17 cellular contexts compared by ENCODE assay signal in the genomic region with DNA sequence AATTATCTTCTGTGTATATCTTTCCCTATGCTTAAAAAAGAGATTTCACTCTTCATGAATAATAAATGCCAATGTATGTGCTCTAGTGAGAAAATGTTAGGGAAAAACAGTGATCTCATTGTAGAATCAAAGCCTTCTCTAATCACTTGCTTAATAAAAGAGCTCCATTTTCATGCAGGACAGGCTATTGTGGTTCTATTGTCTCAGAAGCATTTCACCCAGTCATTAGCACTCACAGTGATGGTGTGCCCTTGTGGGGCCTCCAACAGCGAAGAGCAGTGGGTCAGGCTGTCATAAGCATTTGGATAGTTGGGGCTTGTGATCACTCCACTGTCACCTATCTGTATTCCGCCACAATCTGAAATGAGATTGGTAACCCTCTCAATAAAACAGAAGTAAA.
DNase-seq lines count a peak whose midpoint lies in the region; ATAC-seq and TF ChIP-seq lines count a peak whose summit lies in the region.
"Had no signal": no experiment of that assay in that cellular context is flagged by ENCODE, and none has a peak within 500 bp of the region (broad histone marks: within the 10 kb centered on the region; RNA-seq: fewer than 3 reads in every experiment).

No MANE protein-coding gene starts in this region.

- TF ChIP-seq CTCF in GM23338 (conservative IDR thresholded peaks at IDR 0.05; ENCODE audit: low read depth in 2 of 2) (no peak), Loucy (conservative IDR thresholded peaks at IDR 0.05; ENCODE audit: low read length) (no peak)

- H3K4me3 ChIP-seq in GM23338 (no peak overlapping the region; the same call in 1 of the 2 replicates), Loucy (ENCODE audit: low read length, poor library complexity, severe bottlenecking) (no peak overlapping the region)
- H3K4me3 ChIP-seq: MG63, SJSA1 had no signal

- peak overlapping the region; percentile 15 for H3K4me2 ChIP-seq in GM23338
- no peak overlapping the region for H3K4me2 ChIP-seq in Loucy (ENCODE audit: low read depth, low read length, poor library complexity, severe bottlenecking)

- H2AFZ ChIP-seq in GM23338 = no peak overlapping the region
- 0 out of 2 replicates have a peak overlapping the region, but pooled peaks have one; percentile 5 for H2AFZ ChIP-seq in Loucy (ENCODE audit: low read length)

- no peaks in the 10 kb centered on the region for H3K9me3 ChIP-seq in Loucy (ENCODE audit: insufficient read depth, low read depth, low read length)
- H3K9me3 ChIP-seq: MG63 had no signal

- H3F3A ChIP-seq in GM23338 (replicated peaks; ENCODE audit: low read depth) (no peaks in the 10 kb centered on the region), Loucy (ENCODE audit: low read depth) (no peaks in the 10 kb centered on the region)

- H3K27ac ChIP-seq in GM23338 (ENCODE audit: low read depth) = no peak overlapping the region
- H3K27ac ChIP-seq: SJSA1 had no signal

- no peaks in the 10 kb centered on the region for H3K79me2 ChIP-seq in GM23338 (replicated peaks; ENCODE audit: insufficient read depth)
- H3K79me2 ChIP-seq in Loucy (ENCODE audit: insufficient read depth, low read length) = no peaks in the 10 kb centered on the region

- H3K36me3 ChIP-seq in GM23338 (ENCODE audit: insufficient read depth) = no peaks in the 10 kb centered on the region
- H3K36me3 ChIP-seq in Loucy (ENCODE audit: insufficient read depth, low read length) = no peaks in the 10 kb centered on the region
- H3K36me3 ChIP-seq: MG63, SJSA1 had no signal

- H3K9me3 Mint-ChIP-seq in GM23338 = no peaks in the 10 kb centered on the region

- peak overlapping the region; percentile 43 for H3K27ac Mint-ChIP-seq in GM23338

- H3K9ac ChIP-seq in Loucy (ENCODE audit: low read depth, low read length, poor library complexity, severe bottlenecking) = no peak overlapping the region

- H3K9me2 ChIP-seq in GM23338 (ENCODE audit: insufficient read depth) = 0 out of 2 replicates have a peak, but pooled peaks cover 6% of the 10 kb centered on the region
- no peaks in the 10 kb centered on the region for H3K9me2 ChIP-seq in Loucy (replicated peaks; ENCODE audit: low read depth, low read length)

- H3K4me1 ChIP-seq in GM23338 (ENCODE audit: insufficient read depth) (peaks cover 22% of the 10 kb centered on the region), Loucy (ENCODE audit: insufficient read depth, low read length, poor library complexity, severe bottlenecking) (peaks cover 12% of the 10 kb centered on the region)
- H3K4me1 ChIP-seq: SJSA1 had no signal

- H3K4me1 Mint-ChIP-seq in GM23338 = peaks cover 27% of the 10 kb centered on the region

- ATAC-seq in GM23338 (peak; percentile 99), GM19035 (IDR thresholded peaks at IDR 0.05; ENCODE audit: unreplicated experiment) (no peak), GM21619 (IDR thresholded peaks at IDR 0.05; ENCODE audit: unreplicated experiment) (no peak)

- no peaks in the 10 kb centered on the region for H3K36me3 Mint-ChIP-seq in GM23338 (ENCODE audit: low read depth)

- 0 out of 3 replicates have a peak overlapping the region, but pooled peaks have one; percentile 3 for H3K4me3 Mint-ChIP-seq in GM23338

- DNase-seq in GM23338 (ENCODE audit: low spot score) = peak; percentile 64
- peak; percentile 20 for DNase-seq in foreskin melanocyte
- DNase-seq in iPS-NIHi7 (ENCODE audit: extremely low spot score) = peak; percentile 25
- DNase-seq in SW480 (ENCODE audit: low spot score) = no peak
- DNase-seq: 8988T, DMS53, KBM-7, MG63, NCI-H1105 treated with DMSO at 0.1 percent for 48 hours, NCI-H2029, NCI-H526 treated with DMSO at 0.1 percent for 48 hours, Right ventricle myocardium superior, RPMI8226 had no signal

- no peaks in the 10 kb centered on the region for H3K27me3 Mint-ChIP-seq in GM23338 (ENCODE audit: insufficient read depth, low read depth, poor library complexity)

- H3K27me3 ChIP-seq in GM23338 (ENCODE audit: insufficient read depth) (no peaks in the 10 kb centered on the region), Loucy (ENCODE audit: insufficient read depth, low read length, poor library complexity, severe bottlenecking) (no peaks in the 10 kb centered on the region)
- H3K27me3 ChIP-seq: MG63, SJSA1 had no signal

- H4K20me1 ChIP-seq in GM23338 (replicated peaks; ENCODE audit: insufficient read depth) (no peaks in the 10 kb centered on the region), Loucy (ENCODE audit: insufficient read depth, low read length, poor library complexity, severe bottlenecking) (no peaks in the 10 kb centered on the region)

TF ChIP-seq in GM23338, 12 proteins besides CTCF, POLR2A, EP300 and RAD21:
- peak; percentile 88 for TF ChIP-seq NANOG (IDR thresholded peaks at IDR 0.05; ENCODE audit: borderline replicate concordance)
- peak; percentile 46; the same call in 1 of the 2 replicates for TF ChIP-seq CREB1 (CRISPR knock-in tag; IDR thresholded peaks at IDR 0.05; ENCODE audit: low read depth)
- TF ChIP-seq, protein P1, sequence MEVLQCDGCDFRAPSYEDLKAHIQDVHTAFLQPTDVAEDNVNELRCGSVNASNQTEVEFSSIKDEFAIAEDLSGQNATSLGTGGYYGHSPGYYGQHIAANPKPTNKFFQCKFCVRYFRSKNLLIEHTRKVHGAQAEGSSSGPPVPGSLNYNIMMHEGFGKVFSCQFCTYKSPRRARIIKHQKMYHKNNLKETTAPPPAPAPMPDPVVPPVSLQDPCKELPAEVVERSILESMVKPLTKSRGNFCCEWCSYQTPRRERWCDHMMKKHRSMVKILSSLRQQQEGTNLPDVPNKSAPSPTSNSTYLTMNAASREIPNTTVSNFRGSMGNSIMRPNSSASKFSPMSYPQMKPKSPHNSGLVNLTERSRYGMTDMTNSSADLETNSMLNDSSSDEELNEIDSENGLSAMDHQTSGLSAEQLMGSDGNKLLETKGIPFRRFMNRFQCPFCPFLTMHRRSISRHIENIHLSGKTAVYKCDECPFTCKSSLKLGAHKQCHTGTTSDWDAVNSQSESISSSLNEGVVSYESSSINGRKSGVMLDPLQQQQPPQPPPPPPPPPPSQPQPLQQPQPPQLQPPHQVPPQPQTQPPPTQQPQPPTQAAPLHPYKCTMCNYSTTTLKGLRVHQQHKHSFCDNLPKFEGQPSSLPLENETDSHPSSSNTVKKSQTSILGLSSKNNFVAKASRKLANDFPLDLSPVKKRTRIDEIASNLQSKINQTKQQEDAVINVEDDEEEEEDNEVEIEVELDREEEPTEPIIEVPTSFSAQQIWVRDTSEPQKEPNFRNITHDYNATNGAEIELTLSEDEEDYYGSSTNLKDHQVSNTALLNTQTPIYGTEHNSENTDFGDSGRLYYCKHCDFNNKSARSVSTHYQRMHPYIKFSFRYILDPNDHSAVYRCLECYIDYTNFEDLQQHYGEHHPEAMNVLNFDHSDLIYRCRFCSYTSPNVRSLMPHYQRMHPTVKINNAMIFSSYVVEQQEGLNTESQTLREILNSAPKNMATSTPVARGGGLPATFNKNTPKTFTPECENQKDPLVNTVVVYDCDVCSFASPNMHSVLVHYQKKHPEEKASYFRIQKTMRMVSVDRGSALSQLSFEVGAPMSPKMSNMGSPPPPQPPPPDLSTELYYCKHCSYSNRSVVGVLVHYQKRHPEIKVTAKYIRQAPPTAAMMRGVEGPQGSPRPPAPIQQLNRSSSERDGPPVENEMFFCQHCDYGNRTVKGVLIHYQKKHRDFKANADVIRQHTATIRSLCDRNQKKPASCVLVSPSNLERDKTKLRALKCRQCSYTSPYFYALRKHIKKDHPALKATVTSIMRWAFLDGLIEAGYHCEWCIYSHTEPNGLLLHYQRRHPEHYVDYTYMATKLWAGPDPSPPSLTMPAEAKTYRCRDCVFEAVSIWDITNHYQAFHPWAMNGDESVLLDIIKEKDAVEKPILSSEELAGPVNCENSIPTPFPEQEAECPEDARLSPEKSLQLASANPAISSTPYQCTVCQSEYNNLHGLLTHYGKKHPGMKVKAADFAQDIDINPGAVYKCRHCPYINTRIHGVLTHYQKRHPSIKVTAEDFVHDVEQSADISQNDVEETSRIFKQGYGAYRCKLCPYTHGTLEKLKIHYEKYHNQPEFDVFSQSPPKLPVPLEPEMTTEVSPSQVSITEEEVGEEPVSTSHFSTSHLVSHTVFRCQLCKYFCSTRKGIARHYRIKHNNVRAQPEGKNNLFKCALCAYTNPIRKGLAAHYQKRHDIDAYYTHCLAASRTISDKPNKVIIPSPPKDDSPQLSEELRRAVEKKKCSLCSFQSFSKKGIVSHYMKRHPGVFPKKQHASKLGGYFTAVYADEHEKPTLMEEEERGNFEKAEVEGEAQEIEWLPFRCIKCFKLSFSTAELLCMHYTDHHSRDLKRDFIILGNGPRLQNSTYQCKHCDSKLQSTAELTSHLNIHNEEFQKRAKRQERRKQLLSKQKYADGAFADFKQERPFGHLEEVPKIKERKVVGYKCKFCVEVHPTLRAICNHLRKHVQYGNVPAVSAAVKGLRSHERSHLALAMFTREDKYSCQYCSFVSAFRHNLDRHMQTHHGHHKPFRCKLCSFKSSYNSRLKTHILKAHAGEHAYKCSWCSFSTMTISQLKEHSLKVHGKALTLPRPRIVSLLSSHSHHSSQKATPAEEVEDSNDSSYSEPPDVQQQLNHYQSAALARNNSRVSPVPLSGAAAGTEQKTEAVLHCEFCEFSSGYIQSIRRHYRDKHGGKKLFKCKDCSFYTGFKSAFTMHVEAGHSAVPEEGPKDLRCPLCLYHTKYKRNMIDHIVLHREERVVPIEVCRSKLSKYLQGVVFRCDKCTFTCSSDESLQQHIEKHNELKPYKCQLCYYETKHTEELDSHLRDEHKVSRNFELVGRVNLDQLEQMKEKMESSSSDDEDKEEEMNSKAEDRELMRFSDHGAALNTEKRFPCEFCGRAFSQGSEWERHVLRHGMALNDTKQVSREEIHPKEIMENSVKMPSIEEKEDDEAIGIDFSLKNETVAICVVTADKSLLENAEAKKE (CRISPR knock-in tag; IDR thresholded peaks at IDR 0.05) = peak; percentile 84; the same call in 1 of the 2 replicates
- no peak for TF ChIP-seq ZNF331 (CRISPR knock-in tag; IDR thresholded peaks at IDR 0.05; ENCODE audit: low read depth)
- no peak for TF ChIP-seq EZH2 (IDR thresholded peaks at IDR 0.05; ENCODE audit: low read depth, unreplicated experiment)
TF ChIP-seq in GM23338: peak in this region for 3.
